In the genomic region with DNA sequence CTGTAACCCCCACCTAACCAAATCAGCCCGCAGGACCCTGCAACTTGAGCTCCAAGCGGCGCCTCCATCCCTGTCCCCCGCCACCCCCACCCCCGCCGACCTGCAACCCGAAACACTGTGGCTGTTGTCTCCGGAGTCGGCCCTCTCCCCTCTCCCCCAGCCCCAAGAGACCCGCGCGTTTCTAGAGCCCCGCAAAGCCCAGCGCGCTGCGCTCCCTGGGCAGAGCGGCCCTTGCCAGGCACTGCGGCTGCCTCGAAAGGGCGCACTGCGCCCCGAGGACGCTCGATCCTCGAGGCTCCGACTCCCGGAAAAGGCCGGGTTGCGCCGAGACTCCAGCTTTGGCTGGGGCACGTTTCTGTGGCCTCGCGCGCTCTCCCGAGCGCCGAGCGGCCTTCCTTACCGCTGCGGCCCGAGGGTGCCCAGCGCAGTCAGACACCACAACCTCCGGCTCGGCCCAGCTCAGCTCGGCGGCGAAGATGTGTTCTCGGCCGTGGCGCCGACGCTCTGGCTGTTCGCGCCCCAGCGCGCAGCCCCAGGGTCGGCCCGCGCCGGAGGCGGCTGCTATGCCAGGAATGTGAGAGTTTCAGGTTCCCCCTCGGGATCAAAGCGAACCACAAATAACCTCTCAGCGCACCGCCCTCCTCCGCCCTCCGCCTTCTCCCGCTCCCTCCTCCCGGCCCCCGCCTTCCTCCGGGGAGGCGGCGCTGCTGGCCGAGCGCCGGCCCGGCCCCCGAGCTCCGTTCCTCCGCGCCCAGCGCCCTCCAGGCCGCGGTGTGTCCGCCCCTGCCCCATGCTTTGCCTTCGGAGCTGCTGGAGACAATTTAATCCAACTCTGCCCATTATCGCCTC, we compare ENCODE assay signal across 8 cellular contexts. TPM values are rescaled to one million over a fixed set of nuclear protein-coding genes. Genes with fewer than 3 reads are reported as not detected.
DNase-seq lines count a peak whose midpoint lies in the region; ATAC-seq and TF ChIP-seq lines count a peak whose summit lies in the region.

AMOTL2 (minus strand) TSS at position 506 of the 849 bp plus-strand sequence. CDS start 3,014 bp downstream, outside the sequence.

- peak within 1 kb of the TSS; percentile 79 for H2AFZ ChIP-seq in Loucy (ENCODE audit: low read length)

- in situ Hi-C loops in G401 (cut with HindIII; ENCODE audit: low sequenced_read_pairs): no loop called here

- no peaks in the 10 kb centered on the region for H3F3A ChIP-seq in Loucy (ENCODE audit: low read depth)

- H3K4me3 Mint-ChIP-seq in stimulated activated naive CD8-positive, alpha-beta T cell treated with anti-CD3 and anti-CD28 coated beads, Interleukin-15, amount 100 ng/mL, for 72 hours: peak within 1 kb of the TSS; percentile 81 to 83

- H3K27me3 ChIP-seq in Loucy (ENCODE audit: insufficient read depth, low read length, poor library complexity, severe bottlenecking): peaks cover 25% of the 10 kb centered on the region
- no peaks in the 10 kb centered on the region for H3K27me3 ChIP-seq in endocrine pancreas (ENCODE audit: control insufficient read depth, insufficient read depth, low read length)
- no peaks in the 10 kb centered on the region for H3K27me3 ChIP-seq in right lobe of liver

- H3K9me3 Mint-ChIP-seq in stimulated activated naive CD8-positive, alpha-beta T cell treated with anti-CD3 and anti-CD28 coated beads, Interleukin-15, amount 100 ng/mL, for 72 hours: no peaks in the 10 kb centered on the region

- H3K27ac Mint-ChIP-seq in stimulated activated naive CD8-positive, alpha-beta T cell treated with anti-CD3 and anti-CD28 coated beads, Interleukin-15, amount 100 ng/mL, for 72 hours: no peak within 1 kb of the TSS

- no peak for TF ChIP-seq CTCF in 22Rv1 (IDR thresholded peaks at IDR 0.05)
- TF ChIP-seq CTCF in Loucy (conservative IDR thresholded peaks at IDR 0.05; ENCODE audit: low read length): no peak
- no peak for TF ChIP-seq CTCF in right lobe of liver (IDR thresholded peaks at IDR 0.05)

- ATAC-seq in right lobe of liver: peak; percentile 72 to 82 (median 77)
- ATAC-seq in stimulated activated naive CD8-positive, alpha-beta T cell treated with anti-CD3 and anti-CD28 coated beads, Interleukin-15, amount 100 ng/mL, for 72 hours: peak; percentile 67
- ATAC-seq in HG02973 (IDR thresholded peaks at IDR 0.05; ENCODE audit: unreplicated experiment): no peak

- peak within 1 kb of the TSS; percentile 87 for H3K4me2 ChIP-seq in Loucy (ENCODE audit: low read depth, low read length, poor library complexity, severe bottlenecking)

- intact Hi-C loops in right lobe of liver (cut with DNase I): no loop called here

- H3K36me3 ChIP-seq in Loucy (ENCODE audit: insufficient read depth, low read length) (no peaks in the 10 kb centered on the region), endocrine pancreas (ENCODE audit: control insufficient read depth, insufficient read depth, low read length) (no peaks in the 10 kb centered on the region), right lobe of liver (peaks cover 0 to 22% (median 10%) of the 10 kb centered on the region in 4 donors)

- H3K4me1 Mint-ChIP-seq in stimulated activated naive CD8-positive, alpha-beta T cell treated with anti-CD3 and anti-CD28 coated beads, Interleukin-15, amount 100 ng/mL, for 72 hours: peaks cover 16% of the 10 kb centered on the region

- peak; percentile 94 for TF ChIP-seq POLR2A in right lobe of liver (IDR thresholded peaks at IDR 0.05)

- H3K9me3 ChIP-seq in Loucy (ENCODE audit: insufficient read depth, low read depth, low read length): no peaks in the 10 kb centered on the region
- H3K9me3 ChIP-seq in endocrine pancreas (ENCODE audit: control insufficient read depth, low read length): no peaks in the 10 kb centered on the region
- H3K9me3 ChIP-seq in right lobe of liver: no peaks in the 10 kb centered on the region

- H4K20me1 ChIP-seq in Loucy (ENCODE audit: insufficient read depth, low read length, poor library complexity, severe bottlenecking): no peaks in the 10 kb centered on the region

- H3K27ac ChIP-seq in 22Rv1 (peak within 1 kb of the TSS; percentile 68), right lobe of liver (peak within 1 kb of the TSS; percentile 95 to 99 (median 97))

- H3K4me3 ChIP-seq in Loucy (ENCODE audit: low read length, poor library complexity, severe bottlenecking) (peak within 1 kb of the TSS; percentile 71), endocrine pancreas (ENCODE audit: control insufficient read depth, insufficient read depth, low read length) (no peak within 1 kb of the TSS), right lobe of liver (peak within 1 kb of the TSS; percentile 74 to 95 (median 87))

- no peaks in the 10 kb centered on the region for H3K79me2 ChIP-seq in Loucy (ENCODE audit: insufficient read depth, low read length)

- WGBS in right lobe of liver (ENCODE audit: insufficient coverage, low coverage, low lambda C conversion rate, missing lambda C conversion rate): 0% methylated on average over 9 of the region's 87 CpGs

- peaks cover 82% of the 10 kb centered on the region for H3K27me3 Mint-ChIP-seq in stimulated activated naive CD8-positive, alpha-beta T cell treated with anti-CD3 and anti-CD28 coated beads, Interleukin-15, amount 100 ng/mL, for 72 hours

- peak; percentile 81 for DNase-seq in G401 (ENCODE audit: low spot score)
- peak; percentile 91 for DNase-seq in T1000 (lab: John Stamatoyannopoulos, UW)
- peak; percentile 88 to 93 (median 93) for DNase-seq in right lobe of liver
- DNase-seq in stimulated activated naive CD8-positive, alpha-beta T cell treated with anti-CD3 and anti-CD28 coated beads, Interleukin-15, amount 100 ng/mL, for 72 hours: peak in 1 of 2 donors; percentile 18

- H3K9ac ChIP-seq in Loucy (ENCODE audit: low read depth, low read length, poor library complexity, severe bottlenecking) (peak within 1 kb of the TSS; percentile 60), endocrine pancreas (ENCODE audit: control insufficient read depth, insufficient read depth, low read length) (peak within 1 kb of the TSS; percentile 42)

- H3K9me2 ChIP-seq in Loucy (replicated peaks; ENCODE audit: low read depth, low read length): no peaks in the 10 kb centered on the region

- H3K4me1 ChIP-seq in Loucy (ENCODE audit: insufficient read depth, low read length, poor library complexity, severe bottlenecking): peaks cover 9% of the 10 kb centered on the region
- no peaks in the 10 kb centered on the region for H3K4me1 ChIP-seq in endocrine pancreas (ENCODE audit: control insufficient read depth, insufficient read depth, low read length)
- H3K4me1 ChIP-seq in right lobe of liver: peaks cover 0 to 50% (median 19%) of the 10 kb centered on the region in 4 donors

RNA-seq across cellular contexts. Expression of gene AMOTL2, which starts in this region (rescaled TPM):
- 177 and 190 TPM in 2 replicates for total RNA-seq in G401 (2014; rRNA removed; shearing (Covaris generic))
- 10 to 100 TPM; 18.0 to 33.3 (median 21.8) TPM for total RNA-seq in right lobe of liver
